In genomic region chr19:54359149-54359820, GRCh38 we compare ENCODE assay signal across 8 cellular contexts. TPM values are rescaled to one million over a fixed set of nuclear protein-coding genes. Genes with fewer than 3 reads are reported as not detected.
A peak's percentile ranks its signal among the peaks of the same experiment; 100 is the strongest.
DNase-seq lines count a peak whose midpoint lies in the region; ATAC-seq, FAIRE-seq and TF ChIP-seq lines count a peak whose summit lies in the region.
"Not testable (repeated sequence)": the region's sequence is repeated elsewhere in the genome, so short reads cannot be mapped to it uniquely, and the experiment has no call there.

No MANE protein-coding gene starts in this region.

- not testable (repeated sequence) for H3K27me3 Mint-ChIP-seq in CD14-positive monocyte (ENCODE audit: low read depth in 3 of 3); endothelial cell (ENCODE audit: unreplicated experiment)

- H3K9me3 Mint-ChIP-seq in CD14-positive monocyte; endothelial cell (ENCODE audit: unreplicated experiment): not testable (repeated sequence)

- peaks cover 38% of the 10 kb centered on the region for H3K4me1 Mint-ChIP-seq in CD14-positive monocyte
- not testable (repeated sequence) for H3K4me1 Mint-ChIP-seq in endothelial cell (ENCODE audit: unreplicated experiment)

- not testable (repeated sequence) for DNase-seq in CD14-positive monocyte (ENCODE audit: low spot score); GM19239 (ENCODE audit: insufficient read length, low spot score)
- DNase-seq in activated T-helper 1 cell treated with Interleukin-2 at 50 U/mL for 16 hours (ENCODE audit: low read depth) (peak; percentile 61), endothelial cell (ENCODE audit: low spot score) (peak; percentile 51)
- DNase-seq in stimulated activated CD8-positive, alpha-beta memory T cell treated with anti-CD3 and anti-CD28 coated beads, Interleukin-2, amount 100 ng/mL, for 1 hour (ENCODE audit: low read depth in 2 of 2): peak; percentile 48 to 57

- H3K27ac Mint-ChIP-seq in CD14-positive monocyte: peak overlapping the region in 2 of 7 donors; percentile 7 to 61
- not testable (repeated sequence) for H3K27ac Mint-ChIP-seq in endothelial cell (ENCODE audit: unreplicated experiment)

- not testable (repeated sequence) for H3K4me3 Mint-ChIP-seq in CD14-positive monocyte; endothelial cell (ENCODE audit: unreplicated experiment)

- H3K9me3 ChIP-seq in neutrophil: not testable (repeated sequence)

- H3K4me3 ChIP-seq in neutrophil (ENCODE audit: low read depth in 1 of 2, low read length in 1 of 2): not testable (repeated sequence)

- FAIRE-seq in GM19239 (lab: Jason Lieb, UNC): peak; percentile 95

- TF ChIP-seq CTCF in CD14-positive monocyte (IDR thresholded peaks at IDR 0.05) (peak; percentile 38), neutrophil (IDR thresholded peaks at IDR 0.05) (peak; percentile 57)
- not testable (repeated sequence) for TF ChIP-seq CTCF in endothelial cell (IDR thresholded peaks at IDR 0.05; ENCODE audit: unreplicated experiment)

- H3K27ac ChIP-seq in neutrophil: not testable (repeated sequence)

- H3K36me3 ChIP-seq in neutrophil: peaks cover 19% of the 10 kb centered on the region

- intact Hi-C loops in CD14-positive monocyte (cut with micrococcal nuclease): not testable (repeated sequence)

- peak; percentile 76 for ATAC-seq in HG03354 (IDR thresholded peaks at IDR 0.05; ENCODE audit: poor library complexity, severe bottlenecking, unreplicated experiment)
- ATAC-seq in activated CD4-positive, CD25-positive, alpha-beta regulatory T cell treated with anti-CD3 and anti-CD28 coated beads, Interleukin-2, amount 50 U/mL, for 24 hours: peak; percentile 65 to 70

- peaks cover 56 to 67% of the 10 kb centered on the region in 2 donors for H3K36me3 Mint-ChIP-seq in CD14-positive monocyte
- not testable (repeated sequence) for H3K36me3 Mint-ChIP-seq in endothelial cell (ENCODE audit: low read depth, unreplicated experiment)

- H3K4me1 ChIP-seq in neutrophil (ENCODE audit: control insufficient read depth in 1 of 2, insufficient read depth in 1 of 2, low read depth in 1 of 2, low read length in 1 of 2): peaks cover 28 to 41% of the 10 kb centered on the region in 2 experiments

- not testable (repeated sequence) for H3K27me3 ChIP-seq in neutrophil

RNA-seq across cellular contexts. Expression of gene LAIR1, which starts 5.4 kb away (rescaled TPM):
- polyA plus RNA-seq in CD14-positive monocyte: 10 to 100 TPM; 48.0 to 73.8 TPM
- 2.1 TPM for total RNA-seq in endothelial cell (ENCODE audit: unreplicated experiment)

RNA-seq across cellular contexts. Expression of gene LILRA4, which starts 20.3 kb away (rescaled TPM):
- polyA plus RNA-seq in CD14-positive monocyte: 1 to 10 TPM; 2.2 to 3.4 TPM
- not detected for total RNA-seq in endothelial cell (ENCODE audit: unreplicated experiment)

RNA-seq across cellular contexts. Expression of gene LILRA5, which starts 46.3 kb away (rescaled TPM):
- polyA plus RNA-seq in CD14-positive monocyte: 100 to 1,000 TPM; 516 to 580 TPM
- not detected for total RNA-seq in endothelial cell (ENCODE audit: unreplicated experiment)

RNA-seq across cellular contexts. Expression of gene TTYH1, which starts 56.0 kb away (rescaled TPM):
- polyA plus RNA-seq in CD14-positive monocyte: not detected
- total RNA-seq in endothelial cell (ENCODE audit: unreplicated experiment): 10.4 TPM
